Comparison of ENCODE assay signal across 9 cellular contexts in the genomic region with DNA sequence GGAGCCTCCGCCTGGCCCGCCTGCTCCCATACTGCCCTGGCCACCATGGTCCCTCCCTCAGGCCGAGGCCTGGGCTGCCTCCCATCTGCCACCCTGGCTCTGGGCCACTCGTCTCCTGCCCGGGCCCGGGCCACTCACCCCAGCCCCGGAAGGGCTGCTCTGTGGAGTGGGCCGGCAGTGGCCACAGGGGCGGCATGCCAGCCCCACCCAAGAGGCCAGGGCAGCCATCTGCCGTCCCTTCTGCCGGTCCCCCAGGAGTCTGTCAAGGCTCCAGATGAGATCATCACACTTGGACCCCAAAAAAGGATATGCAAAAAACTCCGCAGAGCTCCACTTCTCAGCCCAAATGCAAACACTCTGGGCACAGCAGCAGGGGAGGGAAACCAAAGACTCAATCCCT. TPM values are rescaled to one million over a fixed set of nuclear protein-coding genes. Genes with fewer than 3 reads are reported as not detected.
DNase-seq lines count a peak whose midpoint lies in the region; TF ChIP-seq lines count a peak whose summit lies in the region.
"Had no signal": no experiment of that assay in that cellular context is flagged by ENCODE, and none has a peak within 500 bp of the region (broad histone marks: within the 10 kb centered on the region; RNA-seq: fewer than 3 reads in every experiment).

No MANE protein-coding gene starts in this region.

- H3K4me2 ChIP-seq in BLaER1 treated with 17β-estradiol and CSF1 and Interleukin-3, amounts not matched to agents 10 nM and 100 nM, result peak overlapping the region in 4 of 11 experiments; percentile 2 to 43 (median 22); a peak in 4 of 22 replicates
- H3K4me2 ChIP-seq in SK-N-SH, result no peak overlapping the region

- no peak for TF ChIP-seq CTCF in prostate gland (IDR thresholded peaks at IDR 0.05)
- no peak for TF ChIP-seq CTCF in SK-N-SH (IDR thresholded peaks at IDR 0.05)

- no peak for TF ChIP-seq EP300 in SK-N-SH (IDR thresholded peaks at IDR 0.05; ENCODE audit: borderline replicate concordance in 1 of 2, low read depth in 1 of 2, low read length in 1 of 2)

- H3K27ac ChIP-seq in BLaER1 treated with 17β-estradiol and CSF1 and Interleukin-3, amounts not matched to agents 10 nM and 100 nM, result peak overlapping the region in 9 of 11 experiments; percentile 8 to 95 (median 38); a peak in 13 of 22 replicates
- peak overlapping the region; percentile 66 to 71 for H3K27ac ChIP-seq in prostate gland
- no peak overlapping the region for H3K27ac ChIP-seq in SK-N-SH (ENCODE audit: low read depth in 2 of 2, low read length in 1 of 2)

- no peaks in the 10 kb centered on the region for H3K9me2 ChIP-seq in SK-N-SH

- H3K4me1 ChIP-seq in BLaER1 treated with 17β-estradiol and CSF1 and Interleukin-3, amounts not matched to agents 10 nM and 100 nM, result peaks cover 71 to 96% (median 90%) of the 10 kb centered on the region in 10 experiments
- peaks cover 19% of the 10 kb centered on the region for H3K4me1 ChIP-seq in prostate gland (replicated peaks)
- peaks cover 15 to 34% of the 10 kb centered on the region in 2 experiments; a peak in 3 of 4 replicates for H3K4me1 ChIP-seq in SK-N-SH (ENCODE audit: control insufficient read depth in 1 of 2, insufficient read depth in 2 of 2, low read depth in 1 of 2, low read length in 1 of 2)

- CTCF ChIA-PET in SK-N-SH (lab: Yijun Ruan, JAX), result interaction anchor here (0.9 kb wide), 1 partner anchor 11 kb away, joined by 5 read pairs; a partner anchor contains a TSS

- H2AFZ ChIP-seq in SK-N-SH (ENCODE audit: low read depth), result no peak overlapping the region

- DNase-seq in NCI-H524 (lab: John Stamatoyannopoulos, UW), result peak; percentile 76 to 87
- DNase-seq in globus pallidus (ENCODE audit: low spot score), result peak; percentile 83
- DNase-seq in prostate gland (ENCODE audit: low spot score), result no peak
- DNase-seq in SK-N-SH, result no peak
- DNase-seq in superior temporal gyrus (ENCODE audit: extremely low spot score), result no peak
- DNase-seq in activated CD4-positive, alpha-beta T cell treated with anti-CD3 and anti-CD28 coated beads for 1 hour, result no peak
- DNase-seq in NCI-H345 (lab: John Stamatoyannopoulos, UW), result no peak

- H3K4me3 ChIP-seq in BLaER1 treated with 17β-estradiol and CSF1 and Interleukin-3, amounts not matched to agents 10 nM and 100 nM, result no peak overlapping the region
- H3K4me3 ChIP-seq in prostate gland (no peak overlapping the region), SK-N-SH (ENCODE audit: low read depth in 2 of 2, low read length in 1 of 2) (no peak overlapping the region)

- peaks cover 7 to 22% (median 17%) of the 10 kb centered on the region in 11 experiments; a peak in 20 of 22 replicates for H3K9me3 ChIP-seq in BLaER1 treated with 17β-estradiol and CSF1 and Interleukin-3, amounts not matched to agents 10 nM and 100 nM (replicated peaks in 1 of 11)
- H3K9me3 ChIP-seq in prostate gland, result no peaks in the 10 kb centered on the region
- no peaks in the 10 kb centered on the region for H3K9me3 ChIP-seq in SK-N-SH

- H3K36me3 ChIP-seq in BLaER1 treated with 17β-estradiol and CSF1 and Interleukin-3, amounts not matched to agents 10 nM and 100 nM, result peaks cover 21 to 47% (median 34%) of the 10 kb centered on the region in 11 experiments
- no peaks in the 10 kb centered on the region for H3K36me3 ChIP-seq in prostate gland
- H3K36me3 ChIP-seq in SK-N-SH (replicated peaks in 1 of 2; ENCODE audit: control insufficient read depth in 1 of 2, insufficient read depth in 2 of 2, low read length in 1 of 2), result no peaks in the 10 kb centered on the region

- intact Hi-C loops in prostate gland (cut with DNase I), result no loop called here

- H3K9ac ChIP-seq in BLaER1 treated with 17β-estradiol and CSF1 and Interleukin-3, amounts not matched to agents 10 nM and 100 nM, result peak overlapping the region in 3 of 11 experiments; percentile 1 to 24 (median 9); a peak in 2 of 22 replicates
- H3K9ac ChIP-seq in SK-N-SH, result no peak overlapping the region

- WGBS in prostate gland, result 48% methylated on average over 12 of the region's 12 CpGs
- 90% methylated on average over 2 of the region's 12 CpGs for WGBS in SK-N-SH (ENCODE audit: low lambda C conversion rate)

- H4K20me1 ChIP-seq in BLaER1 treated with 17β-estradiol and CSF1 and Interleukin-3, amounts not matched to agents 10 nM and 100 nM, result peaks cover 35 to 64% (median 50%) of the 10 kb centered on the region in 11 experiments; a peak in 21 of 22 replicates
- H4K20me1 ChIP-seq in SK-N-SH (ENCODE audit: insufficient read depth), result peaks cover 37% of the 10 kb centered on the region

- TF ChIP-seq POLR2A in prostate gland (IDR thresholded peaks at IDR 0.05), result no peak

- POLR2A ChIA-PET in SK-N-SH (lab: Yijun Ruan, JAX), result no interaction called here

- TF ChIP-seq RAD21 in SK-N-SH (IDR thresholded peaks at IDR 0.05; ENCODE audit: low read length), result no peak

- peaks cover 94% of the 10 kb centered on the region for H3K79me2 ChIP-seq in SK-N-SH (ENCODE audit: insufficient read depth)

- H3F3A ChIP-seq in SK-N-SH (replicated peaks; ENCODE audit: insufficient read depth), result peaks cover 23% of the 10 kb centered on the region

- H3K27me3 ChIP-seq in BLaER1 treated with 17β-estradiol and CSF1 and Interleukin-3, amounts not matched to agents 10 nM and 100 nM, result no peaks in the 10 kb centered on the region
- H3K27me3 ChIP-seq in prostate gland (replicated peaks; ENCODE audit: insufficient read depth) (no peaks in the 10 kb centered on the region), SK-N-SH (ENCODE audit: insufficient read depth) (no peaks in the 10 kb centered on the region)

TF ChIP-seq in SK-N-SH, 30 proteins besides CTCF, POLR2A, EP300 and RAD21:
- TF ChIP-seq, protein P1, sequence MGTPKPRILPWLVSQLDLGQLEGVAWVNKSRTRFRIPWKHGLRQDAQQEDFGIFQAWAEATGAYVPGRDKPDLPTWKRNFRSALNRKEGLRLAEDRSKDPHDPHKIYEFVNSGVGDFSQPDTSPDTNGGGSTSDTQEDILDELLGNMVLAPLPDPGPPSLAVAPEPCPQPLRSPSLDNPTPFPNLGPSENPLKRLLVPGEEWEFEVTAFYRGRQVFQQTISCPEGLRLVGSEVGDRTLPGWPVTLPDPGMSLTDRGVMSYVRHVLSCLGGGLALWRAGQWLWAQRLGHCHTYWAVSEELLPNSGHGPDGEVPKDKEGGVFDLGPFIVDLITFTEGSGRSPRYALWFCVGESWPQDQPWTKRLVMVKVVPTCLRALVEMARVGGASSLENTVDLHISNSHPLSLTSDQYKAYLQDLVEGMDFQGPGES (IDR thresholded peaks at IDR 0.05; ENCODE audit: low read depth, low read length), result no peak
- TF ChIP-seq GATA2 (CRISPR knock-in tag; IDR thresholded peaks at IDR 0.05) (no peak), RXRA (IDR thresholded peaks at IDR 0.05; ENCODE audit: borderline replicate concordance, low read depth) (no peak), FOXJ3 (CRISPR knock-in tag; IDR thresholded peaks at IDR 0.05) (no peak), SIN3A (IDR thresholded peaks at IDR 0.05; ENCODE audit: borderline replicate concordance, low read depth, low read length) (no peak), TAF1 (IDR thresholded peaks at IDR 0.05; ENCODE audit: borderline replicate concordance, low read depth, low read length) (no peak)
- TF ChIP-seq, protein P2, sequence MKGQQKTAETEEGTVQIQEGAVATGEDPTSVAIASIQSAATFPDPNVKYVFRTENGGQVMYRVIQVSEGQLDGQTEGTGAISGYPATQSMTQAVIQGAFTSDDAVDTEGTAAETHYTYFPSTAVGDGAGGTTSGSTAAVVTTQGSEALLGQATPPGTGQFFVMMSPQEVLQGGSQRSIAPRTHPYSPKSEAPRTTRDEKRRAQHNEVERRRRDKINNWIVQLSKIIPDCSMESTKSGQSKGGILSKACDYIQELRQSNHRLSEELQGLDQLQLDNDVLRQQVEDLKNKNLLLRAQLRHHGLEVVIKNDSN (IDR thresholded peaks at IDR 0.05; ENCODE audit: borderline replicate concordance, low read depth), result no peak
- TF ChIP-seq, protein P3, sequence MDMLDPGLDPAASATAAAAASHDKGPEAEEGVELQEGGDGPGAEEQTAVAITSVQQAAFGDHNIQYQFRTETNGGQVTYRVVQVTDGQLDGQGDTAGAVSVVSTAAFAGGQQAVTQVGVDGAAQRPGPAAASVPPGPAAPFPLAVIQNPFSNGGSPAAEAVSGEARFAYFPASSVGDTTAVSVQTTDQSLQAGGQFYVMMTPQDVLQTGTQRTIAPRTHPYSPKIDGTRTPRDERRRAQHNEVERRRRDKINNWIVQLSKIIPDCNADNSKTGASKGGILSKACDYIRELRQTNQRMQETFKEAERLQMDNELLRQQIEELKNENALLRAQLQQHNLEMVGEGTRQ (IDR thresholded peaks at IDR 0.05; ENCODE audit: borderline replicate concordance, low read depth, low read length), result no peak
- TF ChIP-seq, protein P4, sequence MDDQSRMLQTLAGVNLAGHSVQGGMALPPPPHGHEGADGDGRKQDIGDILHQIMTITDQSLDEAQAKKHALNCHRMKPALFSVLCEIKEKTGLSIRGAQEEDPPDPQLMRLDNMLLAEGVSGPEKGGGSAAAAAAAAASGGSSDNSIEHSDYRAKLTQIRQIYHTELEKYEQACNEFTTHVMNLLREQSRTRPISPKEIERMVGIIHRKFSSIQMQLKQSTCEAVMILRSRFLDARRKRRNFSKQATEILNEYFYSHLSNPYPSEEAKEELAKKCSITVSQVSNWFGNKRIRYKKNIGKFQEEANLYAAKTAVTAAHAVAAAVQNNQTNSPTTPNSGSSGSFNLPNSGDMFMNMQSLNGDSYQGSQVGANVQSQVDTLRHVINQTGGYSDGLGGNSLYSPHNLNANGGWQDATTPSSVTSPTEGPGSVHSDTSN (IDR thresholded peaks at IDR 0.05), result no peak
TF ChIP-seq in SK-N-SH: peak in this region for 0.

RNA-seq across cellular contexts. Expression of a gene that starts 23.8 kb away (rescaled TPM):
- total RNA-seq in prostate gland, result 1 to 10 TPM in 1 of 2 donors, under 1 TPM in 1; 0.14 to 1.3 TPM
- 0.02 and 0.08 TPM in 2 replicates for polyA plus RNA-seq in SK-N-SH (2012; rRNA removed)
- polyA plus RNA-seq in SK-N-SH (2012; cell fraction: cytosol; rRNA removed), result 0.04 and 0.08 TPM in 2 replicates
- 0.02 and 0.07 TPM in 2 replicates for polyA plus RNA-seq in SK-N-SH (2012; cell fraction: nucleus; rRNA removed)
- total RNA-seq: H4 had no signal

Comparison
In these comparisons a context has a peak if more than half of its experiments do, and no peak if none do; other contexts are left out.
1. H3K27ac ChIP-seq: peak in BLaER1 treated with 17β-estradiol and CSF1 and Interleukin-3, amounts not matched to agents 10 nM and 100 nM (9 of 11) and prostate gland (2 of 2); none in SK-N-SH (0 of 2).
2. DNase-seq: peak in NCI-H524 (2 of 2) and globus pallidus (single experiment); none in prostate gland (single experiment), SK-N-SH (single experiment), superior temporal gyrus (single experiment), activated CD4-positive, alpha-beta T cell treated with anti-CD3 and anti-CD28 coated beads for 1 hour (single experiment) and NCI-H345 (single experiment).